ENCODE assay signal across 1 cellular context in the genomic region with DNA sequence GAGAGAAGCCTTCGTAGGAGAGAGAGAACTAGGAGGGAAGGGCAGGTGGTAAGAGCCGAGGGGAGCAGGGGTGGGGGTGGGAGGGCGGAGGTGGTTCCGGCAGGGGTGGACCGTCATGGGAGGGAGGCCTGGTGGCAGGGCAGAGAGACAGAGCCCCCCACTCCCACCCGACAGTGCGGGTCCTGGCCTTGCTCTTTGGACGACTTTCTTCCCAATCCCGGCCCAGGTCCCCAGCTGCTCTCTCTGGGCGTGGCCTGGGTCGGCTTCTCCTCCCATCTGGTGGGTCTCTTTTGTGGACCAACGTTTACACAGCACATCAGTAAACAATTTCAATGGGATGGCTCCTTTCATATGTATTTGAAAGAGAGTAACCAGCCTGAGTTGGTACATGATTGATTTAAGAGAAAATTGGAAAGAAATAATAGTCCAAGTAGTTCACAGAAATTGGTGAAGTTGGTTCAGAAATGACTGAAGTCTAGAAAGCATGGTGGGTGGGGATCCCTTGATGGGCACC.
TF ChIP-seq lines count a peak whose summit lies in the region.

No MANE protein-coding gene starts in this region.

TF ChIP-seq in HepG2, 621 proteins besides CTCF, POLR2A, EP300 and RAD21:
- TF ChIP-seq HNF4A (CRISPR knock-in tag; IDR thresholded peaks at IDR 0.05) = peak; percentile 16; the same call in 1 of the 2 replicates
- 0 out of 2 replicates have a peak, but pooled peaks have one; percentile 35 for TF ChIP-seq ZSCAN25 (CRISPR knock-in tag; IDR thresholded peaks at IDR 0.05)
- peak; percentile 73; the same call in 1 of the 2 replicates for TF ChIP-seq ZNF317 (CRISPR knock-in tag; IDR thresholded peaks at IDR 0.05)
- TF ChIP-seq ZNF788 (CRISPR knock-in tag; IDR thresholded peaks at IDR 0.05; ENCODE audit: borderline replicate concordance) = no peak
- no peak for TF ChIP-seq SOX13 (IDR thresholded peaks at IDR 0.05)
- TF ChIP-seq SOX13 (CRISPR knock-in tag; conservative IDR thresholded peaks at IDR 0.05 in 1 of 2, IDR thresholded peaks at IDR 0.05 in 1 of 2) = peak in 1 of 2 experiments; percentile 43; a peak in 1 of 4 replicates
- TF ChIP-seq, protein P1, sequence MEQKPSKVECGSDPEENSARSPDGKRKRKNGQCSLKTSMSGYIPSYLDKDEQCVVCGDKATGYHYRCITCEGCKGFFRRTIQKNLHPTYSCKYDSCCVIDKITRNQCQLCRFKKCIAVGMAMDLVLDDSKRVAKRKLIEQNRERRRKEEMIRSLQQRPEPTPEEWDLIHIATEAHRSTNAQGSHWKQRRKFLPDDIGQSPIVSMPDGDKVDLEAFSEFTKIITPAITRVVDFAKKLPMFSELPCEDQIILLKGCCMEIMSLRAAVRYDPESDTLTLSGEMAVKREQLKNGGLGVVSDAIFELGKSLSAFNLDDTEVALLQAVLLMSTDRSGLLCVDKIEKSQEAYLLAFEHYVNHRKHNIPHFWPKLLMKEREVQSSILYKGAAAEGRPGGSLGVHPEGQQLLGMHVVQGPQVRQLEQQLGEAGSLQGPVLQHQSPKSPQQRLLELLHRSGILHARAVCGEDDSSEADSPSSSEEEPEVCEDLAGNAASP (CRISPR knock-in tag; IDR thresholded peaks at IDR 0.05; ENCODE audit: borderline replicate concordance) = no peak
- peak; percentile 65; the same call in 1 of the 2 replicates for TF ChIP-seq SP5 (CRISPR knock-in tag; IDR thresholded peaks at IDR 0.05; ENCODE audit: borderline replicate concordance, low read depth)
TF ChIP-seq in HepG2: peak in this region for 5.
